ENCODE assay signal across 1 cellular context in the genomic region with DNA sequence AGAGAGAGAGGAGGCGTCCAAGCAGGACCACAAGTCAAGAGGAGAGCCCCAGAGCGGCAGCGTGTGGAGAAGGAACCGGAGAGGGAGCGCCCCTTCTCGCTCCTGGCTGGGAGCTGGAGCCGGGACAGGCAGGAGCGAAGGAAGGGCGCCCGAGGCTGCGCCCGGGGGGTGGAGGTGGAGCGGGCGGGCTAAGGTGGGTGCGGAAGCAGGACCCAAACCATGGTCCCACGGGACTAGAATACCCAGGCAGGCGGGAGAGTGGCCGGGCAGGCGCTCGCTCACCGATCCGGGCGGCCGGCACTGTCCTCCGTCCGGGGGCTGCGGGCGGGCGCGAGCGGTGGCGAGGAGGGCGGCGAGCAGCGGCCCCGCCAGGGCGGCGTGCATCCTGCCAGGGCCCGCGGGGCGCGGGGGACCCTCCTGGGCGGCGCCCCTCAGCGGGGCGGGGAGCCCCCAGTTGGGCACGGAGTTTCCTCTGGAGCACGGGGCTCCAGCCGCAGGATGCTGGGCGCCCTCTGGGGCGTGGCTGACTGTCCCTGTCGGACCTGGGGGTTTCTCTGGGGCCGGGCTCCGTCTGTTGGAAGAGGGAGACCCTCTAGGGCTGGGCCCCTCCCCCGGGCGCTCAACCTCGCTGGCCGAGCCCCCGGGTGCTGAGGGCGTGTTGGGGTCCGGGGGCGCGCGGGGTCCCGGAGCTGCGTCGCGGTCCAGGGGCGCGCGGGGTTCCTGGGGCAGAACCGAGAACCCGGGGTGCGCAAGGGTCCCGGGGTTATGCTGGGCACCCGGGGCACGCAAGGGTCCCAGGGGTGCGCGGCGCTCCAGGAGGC.
TF ChIP-seq lines count a peak whose summit lies in the region.

No MANE protein-coding gene starts in this region.

TF ChIP-seq in HEK293, 187 proteins besides CTCF, POLR2A, EP300 and RAD21 (continued from another document):
- TF ChIP-seq ZSCAN30 (tag by site-specific recombination; IDR thresholded peaks at IDR 0.05), result 0 out of 2 replicates have a peak, but pooled peaks have one; percentile 9
- peak; percentile 23; the same call in 1 of the 2 replicates for TF ChIP-seq PRDM10 (tag by site-specific recombination; IDR thresholded peaks at IDR 0.05)
- TF ChIP-seq SETDB1 (IDR thresholded peaks at IDR 0.05; ENCODE audit: insufficient read length, low read length), result no peak
- no peak for TF ChIP-seq KLF10 (tag by site-specific recombination; IDR thresholded peaks at IDR 0.05)
- TF ChIP-seq ZNF174 (tag by site-specific recombination; IDR thresholded peaks at IDR 0.05), result no peak
- peak; percentile 47 for TF ChIP-seq GLIS2 (tag by site-specific recombination; IDR thresholded peaks at IDR 0.05)
- TF ChIP-seq ZNF544 (tag by site-specific recombination; IDR thresholded peaks at IDR 0.05), result no peak
- TF ChIP-seq ZNF366 (tag by site-specific recombination; conservative IDR thresholded peaks at IDR 0.05), result 0 out of 2 replicates have a peak, but pooled peaks have one; percentile 57
- TF ChIP-seq ZNF423 (tag by site-specific recombination; IDR thresholded peaks at IDR 0.05), result peak; percentile 88
- no peak for TF ChIP-seq ZFP41 (tag by site-specific recombination; IDR thresholded peaks at IDR 0.05; ENCODE audit: borderline replicate concordance)
- peak; percentile 28; the same call in 1 of the 2 replicates for TF ChIP-seq ZNF561 (tag by site-specific recombination; IDR thresholded peaks at IDR 0.05; ENCODE audit: borderline replicate concordance)
- peak; percentile 34; the same call in 1 of the 2 replicates for TF ChIP-seq ZNF777 (tag by site-specific recombination; IDR thresholded peaks at IDR 0.05; ENCODE audit: borderline replicate concordance)
- peak; percentile 80 for TF ChIP-seq ZNF600 (tag by site-specific recombination; IDR thresholded peaks at IDR 0.05)
- no peak for TF ChIP-seq ZNF626 (tag by site-specific recombination; IDR thresholded peaks at IDR 0.05)
- no peak for TF ChIP-seq ZNF623 (tag by site-specific recombination; IDR thresholded peaks at IDR 0.05)
- TF ChIP-seq EGR2 (tag by site-specific recombination; IDR thresholded peaks at IDR 0.05; ENCODE audit: low read depth), result 0 out of 2 replicates have a peak, but pooled peaks have one; percentile 25
- TF ChIP-seq, protein P1, sequence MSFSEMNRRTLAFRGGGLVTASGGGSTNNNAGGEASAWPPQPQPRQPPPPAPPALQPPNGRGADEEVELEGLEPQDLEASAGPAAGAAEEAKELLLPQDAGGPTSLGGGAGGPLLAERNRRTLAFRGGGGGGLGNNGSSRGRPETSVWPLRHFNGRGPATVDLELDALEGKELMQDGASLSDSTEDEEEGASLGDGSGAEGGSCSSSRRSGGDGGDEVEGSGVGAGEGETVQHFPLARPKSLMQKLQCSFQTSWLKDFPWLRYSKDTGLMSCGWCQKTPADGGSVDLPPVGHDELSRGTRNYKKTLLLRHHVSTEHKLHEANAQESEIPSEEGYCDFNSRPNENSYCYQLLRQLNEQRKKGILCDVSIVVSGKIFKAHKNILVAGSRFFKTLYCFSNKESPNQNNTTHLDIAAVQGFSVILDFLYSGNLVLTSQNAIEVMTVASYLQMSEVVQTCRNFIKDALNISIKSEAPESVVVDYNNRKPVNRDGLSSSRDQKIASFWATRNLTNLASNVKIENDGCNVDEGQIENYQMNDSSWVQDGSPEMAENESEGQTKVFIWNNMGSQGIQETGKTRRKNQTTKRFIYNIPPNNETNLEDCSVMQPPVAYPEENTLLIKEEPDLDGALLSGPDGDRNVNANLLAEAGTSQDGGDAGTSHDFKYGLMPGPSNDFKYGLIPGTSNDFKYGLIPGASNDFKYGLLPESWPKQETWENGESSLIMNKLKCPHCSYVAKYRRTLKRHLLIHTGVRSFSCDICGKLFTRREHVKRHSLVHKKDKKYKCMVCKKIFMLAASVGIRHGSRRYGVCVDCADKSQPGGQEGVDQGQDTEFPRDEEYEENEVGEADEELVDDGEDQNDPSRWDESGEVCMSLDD (tag by site-specific recombination; IDR thresholded peaks at IDR 0.05), result peak; percentile 48
- TF ChIP-seq ZNF335 (tag by site-specific recombination; conservative IDR thresholded peaks at IDR 0.05), result peak; percentile 91
- TF ChIP-seq ZIC2 (tag by site-specific recombination; IDR thresholded peaks at IDR 0.05), result peak; percentile 70
- peak; percentile 55 for TF ChIP-seq PATZ1 (tag by site-specific recombination; IDR thresholded peaks at IDR 0.05)
- TF ChIP-seq, protein P2, sequence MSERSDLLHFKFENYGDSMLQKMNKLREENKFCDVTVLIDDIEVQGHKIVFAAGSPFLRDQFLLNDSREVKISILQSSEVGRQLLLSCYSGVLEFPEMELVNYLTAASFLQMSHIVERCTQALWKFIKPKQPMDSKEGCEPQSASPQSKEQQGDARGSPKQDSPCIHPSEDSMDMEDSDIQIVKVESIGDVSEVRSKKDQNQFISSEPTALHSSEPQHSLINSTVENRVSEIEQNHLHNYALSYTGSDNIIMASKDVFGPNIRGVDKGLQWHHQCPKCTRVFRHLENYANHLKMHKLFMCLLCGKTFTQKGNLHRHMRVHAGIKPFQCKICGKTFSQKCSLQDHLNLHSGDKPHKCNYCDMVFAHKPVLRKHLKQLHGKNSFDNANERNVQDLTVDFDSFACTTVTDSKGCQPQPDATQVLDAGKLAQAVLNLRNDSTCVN (tag by site-specific recombination; optimal IDR thresholded peaks at IDR 0.05), result peak; percentile 78
- no peak for TF ChIP-seq ZNF10 (tag by site-specific recombination; IDR thresholded peaks at IDR 0.05)
- TF ChIP-seq GLIS1 (tag by site-specific recombination; IDR thresholded peaks at IDR 0.05), result peak; percentile 75
TF ChIP-seq in HEK293: peak in this region for 29.
